ENCODE assay signal across 26 cellular contexts in the genomic region with DNA sequence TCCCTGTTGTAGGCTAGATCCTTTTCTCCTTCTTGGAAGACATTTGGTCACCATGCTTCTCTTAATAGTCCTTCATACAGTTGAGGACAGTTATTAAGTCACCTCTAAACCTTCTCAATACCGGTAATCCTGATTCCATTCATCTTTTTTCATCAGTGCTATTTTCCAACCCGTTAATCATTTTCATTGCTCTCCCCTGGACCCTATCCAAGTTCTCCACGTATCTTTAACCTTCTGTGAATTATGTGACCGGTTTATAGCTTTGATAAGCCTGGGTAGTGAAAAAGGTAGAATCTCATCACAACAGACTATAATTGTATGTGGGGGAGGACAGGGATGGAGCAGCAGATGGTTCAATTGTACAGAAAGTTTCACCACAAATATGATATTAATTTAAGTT.
"Had no signal": no experiment of that assay in that cellular context is flagged by ENCODE, and none has a peak within 500 bp of the region (broad histone marks: within the 10 kb centered on the region; RNA-seq: fewer than 3 reads in every experiment).

No MANE protein-coding gene starts in this region.

- H3K9ac ChIP-seq: neural progenitor cell had no signal

- H2AFZ ChIP-seq: hepatocyte, neural progenitor cell had no signal

- H3K4me2 ChIP-seq: hepatocyte, neural progenitor cell had no signal

- H3K4me1 Mint-ChIP-seq: natural killer cell had no signal

- H3K27ac Mint-ChIP-seq: activated naive CD8-positive, alpha-beta T cell; natural killer cell; neural progenitor cell had no signal

- H3K79me2 ChIP-seq: hepatocyte had no signal

- H3K9me3 Mint-ChIP-seq: natural killer cell, neural progenitor cell had no signal

- H3K4me1 ChIP-seq: colonic mucosa, gastrocnemius medialis, lower lobe of right lung, neural progenitor cell, right atrium auricular region, suprapubic skin, tibial artery, upper lobe of right lung had no signal

- H3K4me3 ChIP-seq: cardiac muscle cell, colonic mucosa, dorsolateral prefrontal cortex, gastrocnemius medialis, hepatocyte, lower lobe of right lung, neural progenitor cell, right atrium auricular region, suprapubic skin, tibial artery, upper lobe of right lung had no signal

- H3K27ac ChIP-seq: cardiac muscle cell, colonic mucosa, dorsolateral prefrontal cortex, gastrocnemius medialis, hepatocyte, lower lobe of right lung, neural progenitor cell, right atrium auricular region, suprapubic skin, tibial artery, upper lobe of right lung had no signal

- ATAC-seq: gastrocnemius medialis, left lobe of liver, lower lobe of right lung, natural killer cell, upper lobe of right lung had no signal

- H3K36me3 Mint-ChIP-seq: activated naive CD8-positive, alpha-beta T cell; natural killer cell; neural progenitor cell had no signal

- H3K9me3 ChIP-seq: colonic mucosa, gastrocnemius medialis, lower lobe of right lung, right atrium auricular region, suprapubic skin, tibial artery, upper lobe of right lung had no signal

- H3K27me3 ChIP-seq: cardiac muscle cell, colonic mucosa, gastrocnemius medialis, hepatocyte, neural progenitor cell, right atrium auricular region, suprapubic skin, tibial artery, upper lobe of right lung had no signal

- H3K36me3 ChIP-seq: cardiac muscle cell, colonic mucosa, gastrocnemius medialis, lower lobe of right lung, neural progenitor cell, right atrium auricular region, suprapubic skin, tibial artery, upper lobe of right lung had no signal

- H3K4me3 Mint-ChIP-seq: activated naive CD8-positive, alpha-beta T cell; natural killer cell; neural progenitor cell had no signal

- DNase-seq: activated CD4-positive, alpha-beta T cell treated with anti-CD3 and anti-CD28 coated beads for 48 hours; activated CD4-positive, alpha-beta T cell treated with anti-CD3 and anti-CD28 coated beads, Interleukin-2, amount 50 U/mL, for 48 hours; activated CD8-positive, alpha-beta memory T cell treated with anti-CD3 and anti-CD28 coated beads for 24 hours; activated effector memory CD4-positive, alpha-beta T cell treated with Interleukin-2 at 50 U/mL for 16 hours; activated naive CD4-positive, alpha-beta T cell treated with Interleukin-2 at 50 U/mL for 16 hours; anterior cingulate cortex; cerebellar nuclear complex; colonic mucosa; dorsolateral prefrontal cortex; effector memory CD4-positive, alpha-beta T cell; gastrocnemius medialis; islet precursor cell; lower lobe of right lung; mesendoderm; natural killer cell; stimulated activated CD4-positive, alpha-beta T cell treated with anti-CD3 and anti-CD28 coated beads, Interleukin-15, amount 100 ng/mL, for 24 hours; stimulated activated naive CD4-positive, alpha-beta T cell; tibial artery; upper lobe of right lung had no signal
